Comparison of ENCODE assay signal across 11 cellular contexts in genomic region chr4:153555730-153556440, GRCh38.
A peak's percentile ranks its signal among the peaks of the same experiment; 100 is the strongest.
DNase-seq lines count a peak whose midpoint lies in the region; ATAC-seq and TF ChIP-seq lines count a peak whose summit lies in the region.
"Had no signal": no experiment of that assay in that cellular context is flagged by ENCODE, and none has a peak within 500 bp of the region (broad histone marks: within the 10 kb centered on the region; RNA-seq: fewer than 3 reads in every experiment).

No MANE protein-coding gene starts in this region.

- TF ChIP-seq EP300 in transverse colon (IDR thresholded peaks at IDR 0.05; ENCODE audit: low read depth): no peak

- peaks cover 46% of the 10 kb centered on the region for H3K4me1 Mint-ChIP-seq in activated CD8-positive, alpha-beta T cell treated with anti-CD3 and anti-CD28 coated beads for 36 hours (ENCODE audit: low read depth)
- H3K4me1 Mint-ChIP-seq in activated CD8-positive, alpha-beta T cell treated with anti-CD3 and anti-CD28 coated beads, Interleukin-2, amount 10 ng/mL, durations not matched to agents 7 days and 5 days (ENCODE audit: low read depth): peaks cover 15% of the 10 kb centered on the region

- H3K27ac ChIP-seq in coronary artery (peak overlapping the region; percentile 61 to 84), lung (ENCODE audit: low read depth in 1 of 2, low read length in 1 of 2) (peak overlapping the region in 1 of 2 donors; percentile 6), transverse colon (peak overlapping the region; percentile 12 to 44 (median 34))

- H3K4me3 ChIP-seq in coronary artery: no peak overlapping the region
- no peak overlapping the region for H3K4me3 ChIP-seq in lung
- H3K4me3 ChIP-seq in transverse colon: no peak overlapping the region

- CTCF ChIA-PET in activated CD8-positive, alpha-beta T cell treated with anti-CD3 and anti-CD28 coated beads for 36 hours (lab: Charles Lee): interaction anchor here (0.8 to 1.0 kb wide), 3 partner anchors 12 to 123 kb away, joined by 3 to 4 read pairs (median 3); no protein-coding TSS in a partner anchor
- CTCF ChIA-PET in activated CD8-positive, alpha-beta T cell treated with anti-CD3 and anti-CD28 coated beads, Interleukin-2, amount 10 ng/mL, durations not matched to agents 7 days and 5 days (lab: Charles Lee): interaction anchor here (1.9 to 2.8 kb wide), 2 partner anchors 12 to 18 kb away, joined by 5 to 11 read pairs; no protein-coding TSS in a partner anchor

- ATAC-seq in activated CD8-positive, alpha-beta T cell treated with anti-CD3 and anti-CD28 coated beads for 36 hours: no peak
- no peak for ATAC-seq in activated CD8-positive, alpha-beta T cell treated with anti-CD3 and anti-CD28 coated beads, Interleukin-2, amount 10 ng/mL, durations not matched to agents 7 days and 5 days
- no peak for ATAC-seq in lung (ENCODE audit: insufficient read depth, low FRiP score)

- TF ChIP-seq CTCF in activated CD8-positive, alpha-beta T cell treated with anti-CD3 and anti-CD28 coated beads for 36 hours (IDR thresholded peaks at IDR 0.05): no peak
- TF ChIP-seq CTCF in coronary artery (IDR thresholded peaks at IDR 0.05) (no peak), lung (IDR thresholded peaks at IDR 0.05; ENCODE audit: control extremely low read depth, extremely low read depth) (no peak), transverse colon (IDR thresholded peaks at IDR 0.05) (no peak)

- WGBS in lung, 2 donors: 55 to 62% methylated on average over 5 of the region's 5 CpGs
- 13 to 30% methylated on average over 3 to 5 of the region's 5 CpGs for WGBS in transverse colon (ENCODE audit: low coverage in 1 of 2), 2 donors

- intact Hi-C loops in activated CD8-positive, alpha-beta T cell treated with anti-CD3 and anti-CD28 coated beads for 36 hours (cut with micrococcal nuclease): no loop called here
- intact Hi-C loops in transverse colon (cut with DNase I; ENCODE audit: low total_unique reads): no loop called here

- peaks cover 53% of the 10 kb centered on the region for H3K36me3 Mint-ChIP-seq in activated CD8-positive, alpha-beta T cell treated with anti-CD3 and anti-CD28 coated beads for 36 hours (ENCODE audit: low read depth)
- H3K36me3 Mint-ChIP-seq in activated CD8-positive, alpha-beta T cell treated with anti-CD3 and anti-CD28 coated beads, Interleukin-2, amount 10 ng/mL, durations not matched to agents 7 days and 5 days (ENCODE audit: low read depth): peaks cover 56% of the 10 kb centered on the region

- no peak for TF ChIP-seq POLR2A in transverse colon (IDR thresholded peaks at IDR 0.05)

- in situ Hi-C loops in transverse colon (cut with MboI; ENCODE audit: low pct_ligation_motif_present in 1 of 4, low pct_unique_long_range_greater_than_20kb in 1 of 4, low sequenced_read_pairs in 3 of 4): no loop called here

- H3K27me3 ChIP-seq in lung (ENCODE audit: control insufficient read depth, insufficient read depth) (no peaks in the 10 kb centered on the region), transverse colon (no peaks in the 10 kb centered on the region)

- H3K9me3 ChIP-seq in lung (ENCODE audit: control insufficient read depth in 2 of 2, insufficient read depth in 1 of 2, low read length in 1 of 2) (no peaks in the 10 kb centered on the region), transverse colon (no peaks in the 10 kb centered on the region)

- DNase-seq in activated CD8-positive, alpha-beta T cell treated with anti-CD3 and anti-CD28 coated beads for 36 hours: no peak
- no peak for DNase-seq in activated CD8-positive, alpha-beta T cell treated with anti-CD3 and anti-CD28 coated beads, Interleukin-2, amount 10 ng/mL, durations not matched to agents 7 days and 5 days
- DNase-seq in coronary artery (ENCODE audit: low spot score) (peak; percentile 88), lung (ENCODE audit: low spot score) (peak; percentile 42), transverse colon (peak; percentile 51), NCI-H748 treated with DMSO at 0.1 percent for 48 hours (lab: John Stamatoyannopoulos, UW) (no peak), cortex of kidney (lab: John Stamatoyannopoulos, UW) (no peak), DMS153 treated with DMSO at 0.1 percent for 48 hours (lab: John Stamatoyannopoulos, UW; ENCODE audit: unreplicated experiment) (no peak)
- DNase-seq: amniotic stem cell, GOT3, NCI-H524 had no signal

- H3K36me3 ChIP-seq in lung (ENCODE audit: control insufficient read depth in 2 of 2, insufficient read depth in 2 of 2, low read length in 2 of 2) (peaks cover under 1 to 4% of the 10 kb centered on the region in 2 donors), transverse colon (peaks cover 0 to 8% (median 0%) of the 10 kb centered on the region in 4 donors)

- H3K4me1 ChIP-seq in lung (ENCODE audit: control insufficient read depth in 2 of 2, insufficient read depth in 2 of 2, low read length in 2 of 2): peaks cover 0 to 9% of the 10 kb centered on the region in 2 donors
- peaks cover 0 to 39% (median 9%) of the 10 kb centered on the region in 4 donors for H3K4me1 ChIP-seq in transverse colon

- H3K9me3 Mint-ChIP-seq in activated CD8-positive, alpha-beta T cell treated with anti-CD3 and anti-CD28 coated beads for 36 hours: peaks cover 4% of the 10 kb centered on the region
- peaks cover 9% of the 10 kb centered on the region for H3K9me3 Mint-ChIP-seq in activated CD8-positive, alpha-beta T cell treated with anti-CD3 and anti-CD28 coated beads, Interleukin-2, amount 10 ng/mL, durations not matched to agents 7 days and 5 days (ENCODE audit: insufficient read depth)

- H3K4me3 Mint-ChIP-seq in activated CD8-positive, alpha-beta T cell treated with anti-CD3 and anti-CD28 coated beads for 36 hours: no peak overlapping the region
- H3K4me3 Mint-ChIP-seq in activated CD8-positive, alpha-beta T cell treated with anti-CD3 and anti-CD28 coated beads, Interleukin-2, amount 10 ng/mL, durations not matched to agents 7 days and 5 days: no peak overlapping the region

- H3K27me3 Mint-ChIP-seq in activated CD8-positive, alpha-beta T cell treated with anti-CD3 and anti-CD28 coated beads for 36 hours: no peaks in the 10 kb centered on the region
- H3K27me3 Mint-ChIP-seq in activated CD8-positive, alpha-beta T cell treated with anti-CD3 and anti-CD28 coated beads, Interleukin-2, amount 10 ng/mL, durations not matched to agents 7 days and 5 days (ENCODE audit: low read depth): no peaks in the 10 kb centered on the region

- peak overlapping the region; percentile 82 for H3K27ac Mint-ChIP-seq in activated CD8-positive, alpha-beta T cell treated with anti-CD3 and anti-CD28 coated beads for 36 hours
- H3K27ac Mint-ChIP-seq in activated CD8-positive, alpha-beta T cell treated with anti-CD3 and anti-CD28 coated beads, Interleukin-2, amount 10 ng/mL, durations not matched to agents 7 days and 5 days: no peak overlapping the region

- POLR2A ChIA-PET in activated CD8-positive, alpha-beta T cell treated with anti-CD3 and anti-CD28 coated beads for 36 hours (lab: Charles Lee): interaction anchor here (0.6 to 1.4 kb wide), 4 partner anchors 13 to 90 kb away, joined by 3 to 4 read pairs (median 3); partner anchors contain the start of gene TMEM131L
- POLR2A ChIA-PET in activated CD8-positive, alpha-beta T cell treated with anti-CD3 and anti-CD28 coated beads, Interleukin-2, amount 10 ng/mL, durations not matched to agents 7 days and 5 days (lab: Charles Lee): no interaction called here

Comparison
In these comparisons a context has a peak if more than half of its experiments do, and no peak if none do; other contexts are left out.
1. DNase-seq: peak in coronary artery (single experiment), lung (single experiment) and transverse colon (single experiment); none in activated CD8-positive, alpha-beta T cell treated with anti-CD3 and anti-CD28 coated beads for 36 hours (single experiment), activated CD8-positive, alpha-beta T cell treated with anti-CD3 and anti-CD28 coated beads, Interleukin-2, amount 10 ng/mL, durations not matched to agents 7 days and 5 days (single experiment), NCI-H748 treated with DMSO at 0.1 percent for 48 hours (single experiment), cortex of kidney (single experiment) and DMS153 treated with DMSO at 0.1 percent for 48 hours (single experiment).